1 cellular context compared by ENCODE assay signal in genomic region chr9:37405764-37406380, GRCh38.
TF ChIP-seq lines count a peak whose summit lies in the region.

No MANE protein-coding gene starts in this region.

TF ChIP-seq in H1, 55 proteins besides CTCF, POLR2A, EP300 and RAD21:
- TF ChIP-seq ATF3 (IDR thresholded peaks at IDR 0.05; ENCODE audit: insufficient read depth, low read depth, low read length), result no peak
- peak; percentile 48; the same call in 1 of the 2 replicates for TF ChIP-seq CEBPB (IDR thresholded peaks at IDR 0.05; ENCODE audit: low read depth, low read length)
TF ChIP-seq in H1: peak in this region for 1.
